In genomic region chr3:4332574-4332973, GRCh38 we compare ENCODE assay signal across 28 cellular contexts.
"Had no signal": no experiment of that assay in that cellular context is flagged by ENCODE, and none has a peak within 500 bp of the region (broad histone marks: within the 10 kb centered on the region; RNA-seq: fewer than 3 reads in every experiment).

No MANE protein-coding gene starts in this region.

- H3K27ac Mint-ChIP-seq: activated CD4-positive, alpha-beta memory T cell treated with anti-CD3 and anti-CD28 coated beads, Interleukin-2, amount 10 ng/mL, durations not matched to agents 7 days and 5 days; activated CD4-positive, alpha-beta T cell treated with anti-CD3 and anti-CD28 coated beads, Interleukin-2, amount 10 ng/mL, durations not matched to agents 7 days and 5 days; activated naive CD8-positive, alpha-beta T cell; activated T-helper 17 cell treated with anti-CD3 and anti-CD28 coated beads, Interleukin-2, amount 50 U/mL, for 72 hours; effector memory CD8-positive, alpha-beta T cell had no signal

- H3K27me3 Mint-ChIP-seq: activated CD4-positive, alpha-beta memory T cell treated with anti-CD3 and anti-CD28 coated beads, Interleukin-2, amount 10 ng/mL, durations not matched to agents 7 days and 5 days; activated naive CD8-positive, alpha-beta T cell; activated T-helper 17 cell treated with anti-CD3 and anti-CD28 coated beads, Interleukin-2, amount 50 U/mL, for 72 hours; effector memory CD8-positive, alpha-beta T cell had no signal

- H3K9me3 ChIP-seq: esophagus muscularis mucosa, gastroesophageal sphincter had no signal

- DNase-seq: activated CD4-positive, alpha-beta memory T cell treated with anti-CD3 and anti-CD28 coated beads, Interleukin-2, amount 10 ng/mL, durations not matched to agents 7 days and 5 days; activated CD4-positive, alpha-beta T cell treated with anti-CD3 and anti-CD28 coated beads for 1 hour; activated CD4-positive, alpha-beta T cell treated with anti-CD3 and anti-CD28 coated beads for 4 hours; activated CD4-positive, alpha-beta T cell treated with anti-CD3 and anti-CD28 coated beads, Interleukin-2, amount 10 ng/mL, durations not matched to agents 7 days and 5 days; activated CD4-positive, alpha-beta T cell treated with anti-CD3 and anti-CD28 coated beads, Interleukin-2, amount 50 U/mL, for 4 hours; activated effector memory CD4-positive, alpha-beta T cell treated with Interleukin-2 at 50 U/mL for 16 hours; activated gamma-delta T cell treated with Interleukin-2 at 50 U/mL for 16 hours; activated naive CD4-positive, alpha-beta T cell treated with anti-CD3 and anti-CD28 coated beads, Interleukin-2, amount 50 U/mL, for 16 hours; activated naive CD4-positive, alpha-beta T cell treated with Interleukin-2 at 50 U/mL for 16 hours; activated T-cell treated with anti-CD3 and anti-CD28 coated beads, Interleukin-2, amount 50 U/mL, for 4 hours; amniotic stem cell; anterior cingulate cortex; brain microvascular endothelial cell; cortex of kidney; dermis blood vessel endothelial cell; effector CD4-positive, alpha-beta T cell; effector memory CD8-positive, alpha-beta T cell; erythroblast; foreskin melanocyte; heart right ventricle; T-helper 2 cell had no signal

- H3K4me1 ChIP-seq: gastroesophageal sphincter, heart right ventricle had no signal

- ATAC-seq: activated T-cell treated with anti-CD3 and anti-CD28 coated beads, Interleukin-2, amount 50 U/mL, for 4 hours; activated T-helper 17 cell treated with anti-CD3 and anti-CD28 coated beads, Interleukin-2, amount 50 U/mL, for 72 hours; effector memory CD8-positive, alpha-beta T cell; gastroesophageal sphincter; heart right ventricle had no signal

- H3K4me3 ChIP-seq: esophagus muscularis mucosa, gastroesophageal sphincter, heart right ventricle had no signal

- FAIRE-seq: astrocyte, bronchial epithelial cell, colon had no signal

- H3K27me3 ChIP-seq: brain microvascular endothelial cell, esophagus muscularis mucosa, gastroesophageal sphincter, heart right ventricle had no signal

- H3K4me3 Mint-ChIP-seq: activated CD4-positive, alpha-beta memory T cell treated with anti-CD3 and anti-CD28 coated beads, Interleukin-2, amount 10 ng/mL, durations not matched to agents 7 days and 5 days; activated CD4-positive, alpha-beta T cell treated with anti-CD3 and anti-CD28 coated beads, Interleukin-2, amount 10 ng/mL, durations not matched to agents 7 days and 5 days; activated naive CD8-positive, alpha-beta T cell; activated T-cell treated with anti-CD3 and anti-CD28 coated beads, Interleukin-2, amount 50 U/mL, for 4 hours; activated T-helper 17 cell treated with anti-CD3 and anti-CD28 coated beads, Interleukin-2, amount 50 U/mL, for 72 hours; effector memory CD8-positive, alpha-beta T cell had no signal

- H3K36me3 ChIP-seq: brain microvascular endothelial cell, esophagus muscularis mucosa, gastroesophageal sphincter, heart right ventricle had no signal

- H3K27ac ChIP-seq: brain microvascular endothelial cell, esophagus muscularis mucosa, gastroesophageal sphincter, heart right ventricle had no signal

- H3K4me1 Mint-ChIP-seq: activated CD4-positive, alpha-beta memory T cell treated with anti-CD3 and anti-CD28 coated beads, Interleukin-2, amount 10 ng/mL, durations not matched to agents 7 days and 5 days; activated CD4-positive, alpha-beta T cell treated with anti-CD3 and anti-CD28 coated beads, Interleukin-2, amount 10 ng/mL, durations not matched to agents 7 days and 5 days; activated T-helper 17 cell treated with anti-CD3 and anti-CD28 coated beads, Interleukin-2, amount 50 U/mL, for 72 hours had no signal
